In genomic region chr14:91041450-91041849, GRCh38 we compare ENCODE assay signal across 26 cellular contexts. TPM values are rescaled to one million over a fixed set of nuclear protein-coding genes. Genes with fewer than 3 reads are reported as not detected.
DNase-seq lines count a peak whose midpoint lies in the region; ATAC-seq, FAIRE-seq and TF ChIP-seq lines count a peak whose summit lies in the region.
"Had no signal": no experiment of that assay in that cellular context is flagged by ENCODE, and none has a peak within 500 bp of the region (broad histone marks: within the 10 kb centered on the region; RNA-seq: fewer than 3 reads in every experiment).

No MANE protein-coding gene starts in this region.

- H3K4me2 ChIP-seq in PC-3 (ENCODE audit: low read length), result no peak overlapping the region

- H3K36me3 ChIP-seq in PC-3 (ENCODE audit: low read depth, low read length) (no peaks in the 10 kb centered on the region), thyroid gland (no peaks in the 10 kb centered on the region)
- H3K36me3 ChIP-seq: vagina had no signal

- 44 to 56% methylated on average over 2 of the region's 2 CpGs for WGBS in thyroid gland, 2 donors

- POLR2A ChIA-PET in PC-3 (lab: Charles Lee; ENCODE audit: unreplicated experiment), result interaction anchor here (0.6 kb wide), 1 partner anchor 14 kb away, joined by 4 read pairs; no protein-coding TSS in a partner anchor

- intact Hi-C loops in PC-3 (cut with micrococcal nuclease), result no loop called here
- intact Hi-C loops in thyroid gland (cut with DNase I), result no loop called here

- H3K9me3 ChIP-seq in PC-3 (ENCODE audit: low read length) (no peaks in the 10 kb centered on the region), thyroid gland (no peaks in the 10 kb centered on the region)
- H3K9me3 ChIP-seq: vagina had no signal

- H3K27ac ChIP-seq in PC-3 (ENCODE audit: low read length) (no peak overlapping the region), thyroid gland (peak overlapping the region in 2 of 3 donors; percentile 53 to 67)
- H3K27ac ChIP-seq: RWPE1, vagina had no signal

- H4K20me1 ChIP-seq in PC-3 (ENCODE audit: low read length), result no peaks in the 10 kb centered on the region

- no peak for TF ChIP-seq POLR2A in thyroid gland (IDR thresholded peaks at IDR 0.05)

- CTCF ChIA-PET in PC-3 (lab: Charles Lee), result no interaction called here

- peak; percentile 43 for DNase-seq in NCI-H748 (lab: John Stamatoyannopoulos, UW; ENCODE audit: unreplicated experiment)
- no peak for DNase-seq in NCI-H748 treated with DMSO at 0.1 percent for 48 hours (lab: John Stamatoyannopoulos, UW)
- peak; percentile 12 for DNase-seq in NCI-H146 treated with DMSO at 0.1 percent for 48 hours (lab: John Stamatoyannopoulos, UW; ENCODE audit: unreplicated experiment)
- DNase-seq in PC-3, result no peak
- no peak for DNase-seq in thyroid gland
- no peak for DNase-seq in cerebellum (ENCODE audit: low spot score)
- DNase-seq in GM19239 (ENCODE audit: insufficient read length, low spot score), result no peak
- DNase-seq: activated B cell treated with CpG ODN at 0.5 μM for 24 hours; activated CD4-positive, alpha-beta memory T cell treated with anti-CD3 and anti-CD28 coated beads for 36 hours; activated naive CD4-positive, alpha-beta T cell treated with Interleukin-2 at 50 U/mL for 16 hours; activated T-cell treated with anti-CD3 and anti-CD28 coated beads, Interleukin-2, amount 50 U/mL, for 24 hours; amygdala; C1 segment of cervical spinal cord; erythroblast; foreskin melanocyte; hippocampal formation; MV-4-11; occipital lobe; right cardiac atrium; stimulated activated CD4-positive, alpha-beta T cell treated with anti-CD3 and anti-CD28 coated beads, Interleukin-15, amount 100 ng/mL, for 24 hours; T1000 had no signal

- H3K9ac ChIP-seq in PC-3 (ENCODE audit: low read length), result no peak overlapping the region

- peak; percentile 42; the same call in 1 of the 2 replicates for ATAC-seq in PC-3
- no peak for ATAC-seq in HG02938 (IDR thresholded peaks at IDR 0.05; ENCODE audit: unreplicated experiment)
- ATAC-seq: right cardiac atrium had no signal

- H3K4me3 ChIP-seq in PC-3 (ENCODE audit: low read length), result no peak overlapping the region
- no peak overlapping the region for H3K4me3 ChIP-seq in thyroid gland (replicated peaks in 1 of 3)
- H3K4me3 ChIP-seq: lung, vagina had no signal

- BruUV-seq in PC-3 (replicated peaks; lab: Mats Ljungman, UMichigan), result no TSS peak

- no peak overlapping the region for H2AFZ ChIP-seq in PC-3 (ENCODE audit: low read length)

- no peaks in the 10 kb centered on the region for H3F3A ChIP-seq in PC-3 (ENCODE audit: low read length, unreplicated experiment)

- H3K79me2 ChIP-seq in PC-3 (ENCODE audit: low read length), result no peaks in the 10 kb centered on the region

- no peaks in the 10 kb centered on the region for H3K27me3 ChIP-seq in PC-3 (ENCODE audit: low read length)
- no peaks in the 10 kb centered on the region for H3K27me3 ChIP-seq in thyroid gland
- H3K27me3 ChIP-seq: vagina had no signal

- FAIRE-seq in GM19239 (lab: Jason Lieb, UNC), result no peak
- FAIRE-seq: keratinocyte had no signal

- H3K4me1 ChIP-seq in PC-3 (ENCODE audit: insufficient read depth, low read length) (no peaks in the 10 kb centered on the region), thyroid gland (peaks cover 5 to 23% of the 10 kb centered on the region in 2 donors)

- TF ChIP-seq CTCF in PC-3 (conservative IDR thresholded peaks at IDR 0.05; ENCODE audit: low read depth, low read length) (no peak), thyroid gland (IDR thresholded peaks at IDR 0.05) (no peak)

- no peaks in the 10 kb centered on the region for H3K9me2 ChIP-seq in PC-3 (replicated peaks; ENCODE audit: low read length)

RNA-seq across cellular contexts. Expression of gene RPS6KA5, which starts 19.0 kb away (rescaled TPM):
- total RNA-seq in PC-3 (2014; rRNA removed), result 8.6 and 10.7 TPM in 2 replicates
- 10 to 100 TPM in 1 of 4 donors, 1 to 10 TPM in 3; 6.4 to 17.4 (median 8.9) TPM for total RNA-seq in thyroid gland
- 10.6 TPM for total RNA-seq in cerebellum

Comparison
In these comparisons a context has a peak if more than half of its experiments do, and no peak if none do; other contexts are left out.
1. DNase-seq: peak in NCI-H748 (single experiment) and NCI-H146 treated with DMSO at 0.1 percent for 48 hours (single experiment); none in NCI-H748 treated with DMSO at 0.1 percent for 48 hours (single experiment), PC-3 (single experiment), thyroid gland (0 of 2), cerebellum (single experiment) and GM19239 (single experiment).